7 cellular contexts compared by ENCODE assay signal in genomic region chr9:131676431-131676972, GRCh38.
DNase-seq lines count a peak whose midpoint lies in the region; ATAC-seq and TF ChIP-seq lines count a peak whose summit lies in the region.

No MANE protein-coding gene starts in this region.

- H3K4me1 Mint-ChIP-seq in endodermal cell = peaks cover 85% of the 10 kb centered on the region
- peaks cover 95% of the 10 kb centered on the region for H3K4me1 Mint-ChIP-seq in stimulated activated memory B cell treated with anti-CD40 and anti-IgM and Interleukin-4, amounts not matched to agents 10 μg/mL and 1 μg/mL and 100 μg/mL, for 72 hours

- ATAC-seq in HCT116 = no peak
- peak; percentile 74 for ATAC-seq in stimulated activated memory B cell treated with anti-CD40 and anti-IgM and Interleukin-4, amounts not matched to agents 10 μg/mL and 1 μg/mL and 100 μg/mL, for 72 hours

- peaks cover 5% of the 10 kb centered on the region; the same call in 1 of the 2 replicates for H4K20me1 ChIP-seq in HCT116 (ENCODE audit: insufficient read depth)

- H3K4me3 ChIP-seq in HCT116 (replicated peaks in 1 of 2; ENCODE audit: low read depth in 1 of 2, low read length in 2 of 2) = no peak overlapping the region
- peak overlapping the region; percentile 24 for H3K4me3 ChIP-seq in endodermal cell (ENCODE audit: low read length)
- no peak overlapping the region for H3K4me3 ChIP-seq in MG63

- RAD21 ChIA-PET in HCT116 (lab: Charles Lee; ENCODE audit: low non-redundant PET in 1 of 2, low total read pairs in 2 of 2, uncharacterized antibody in 2 of 2, unreplicated experiment in 2 of 2) = no interaction called here

- DNase-seq in HCT116 (ENCODE audit: low read depth, low spot score) (no peak), SK-N-DZ (ENCODE audit: low spot score) (peak; percentile 57), endodermal cell (peak; percentile 64), MG63 (no peak), middle frontal gyrus (ENCODE audit: extremely low spot score, low spot score) (no peak), SW480 (ENCODE audit: low spot score) (no peak)

- no peaks in the 10 kb centered on the region for H3K9me2 ChIP-seq in HCT116 (ENCODE audit: insufficient read depth)

- 0 out of 2 replicates have a peak, but pooled peaks have one; percentile 7 for TF ChIP-seq RAD21 in HCT116 (IDR thresholded peaks at IDR 0.05; ENCODE audit: low read depth)

- peak overlapping the region; percentile 37; the same call in 1 of the 2 replicates for H3K27ac ChIP-seq in HCT116 (ENCODE audit: low read depth, low read length)
- no peak overlapping the region for H3K27ac ChIP-seq in endodermal cell (ENCODE audit: low read depth, low read length)

- CTCF ChIA-PET in HCT116 (lab: Charles Lee) = no interaction called here

- H3K9me3 Mint-ChIP-seq in endodermal cell = peaks cover 15% of the 10 kb centered on the region
- no peaks in the 10 kb centered on the region for H3K9me3 Mint-ChIP-seq in stimulated activated memory B cell treated with anti-CD40 and anti-IgM and Interleukin-4, amounts not matched to agents 10 μg/mL and 1 μg/mL and 100 μg/mL, for 72 hours

- no peaks in the 10 kb centered on the region for H3K27me3 Mint-ChIP-seq in endodermal cell (ENCODE audit: insufficient read depth)
- no peaks in the 10 kb centered on the region for H3K27me3 Mint-ChIP-seq in stimulated activated memory B cell treated with anti-CD40 and anti-IgM and Interleukin-4, amounts not matched to agents 10 μg/mL and 1 μg/mL and 100 μg/mL, for 72 hours

- TF ChIP-seq POLR2A in HCT116 (IDR thresholded peaks at IDR 0.05; ENCODE audit: borderline replicate concordance, extremely low read depth, insufficient read depth, insufficient read length) = no peak

- peaks cover 11% of the 10 kb centered on the region for H3K36me3 Mint-ChIP-seq in endodermal cell (ENCODE audit: low read depth)
- H3K36me3 Mint-ChIP-seq in stimulated activated memory B cell treated with anti-CD40 and anti-IgM and Interleukin-4, amounts not matched to agents 10 μg/mL and 1 μg/mL and 100 μg/mL, for 72 hours = peaks cover 53% of the 10 kb centered on the region

- H3K27ac Mint-ChIP-seq in endodermal cell = peak overlapping the region; percentile 84
- peak overlapping the region; percentile 97 for H3K27ac Mint-ChIP-seq in stimulated activated memory B cell treated with anti-CD40 and anti-IgM and Interleukin-4, amounts not matched to agents 10 μg/mL and 1 μg/mL and 100 μg/mL, for 72 hours

- no peaks in the 10 kb centered on the region for H3K36me3 ChIP-seq in HCT116 (ENCODE audit: control insufficient read depth in 1 of 2, insufficient read depth in 2 of 2, low read length in 2 of 2)
- H3K36me3 ChIP-seq in endodermal cell (ENCODE audit: control insufficient read depth, insufficient read depth, low read length) = no peaks in the 10 kb centered on the region
- H3K36me3 ChIP-seq in MG63 = no peaks in the 10 kb centered on the region

- H3K27me3 ChIP-seq in HCT116 (ENCODE audit: insufficient read depth, low read length) (no peaks in the 10 kb centered on the region), endodermal cell (ENCODE audit: control insufficient read depth, insufficient read depth, low read length, poor library complexity, severe bottlenecking) (no peaks in the 10 kb centered on the region), MG63 (no peaks in the 10 kb centered on the region)

- H3K9me3 ChIP-seq in HCT116 (ENCODE audit: control insufficient read depth in 1 of 2, insufficient read depth in 1 of 2, low read depth in 1 of 2, low read length in 2 of 2) (no peaks in the 10 kb centered on the region), endodermal cell (ENCODE audit: control insufficient read depth, low read length) (peaks cover 16% of the 10 kb centered on the region), MG63 (no peaks in the 10 kb centered on the region; the same call in none of the 2 replicates)

- no TSS peak for BruUV-seq in HCT116 (replicated peaks; lab: Mats Ljungman, UMichigan)

- intact Hi-C loops in HCT116 (cut with micrococcal nuclease) = no loop called here

- peak overlapping the region; percentile 39 for H3K4me3 Mint-ChIP-seq in endodermal cell
- peak overlapping the region; percentile 100 for H3K4me3 Mint-ChIP-seq in stimulated activated memory B cell treated with anti-CD40 and anti-IgM and Interleukin-4, amounts not matched to agents 10 μg/mL and 1 μg/mL and 100 μg/mL, for 72 hours

- H3K9ac ChIP-seq in HCT116 (ENCODE audit: low read length) (no peak overlapping the region), endodermal cell (ENCODE audit: extremely low read depth, low read length, poor library complexity, severe bottlenecking) (no peak overlapping the region)

- WGBS in endodermal cell (ENCODE audit: insufficient coverage in 1 of 2, insufficient read length in 1 of 2), 2 experiments = 63 to 69% methylated on average over 6 of the region's 6 CpGs

- no peak overlapping the region for H2AFZ ChIP-seq in HCT116 (ENCODE audit: low read depth, low read length, poor library complexity, severe bottlenecking)

- peaks cover 28% of the 10 kb centered on the region; the same call in 1 of the 2 replicates for H3K79me2 ChIP-seq in HCT116 (ENCODE audit: insufficient read depth, low read length)

- H3K4me2 ChIP-seq in HCT116 (ENCODE audit: low read length) = peak overlapping the region; percentile 74

- H3K4me1 ChIP-seq in HCT116 (ENCODE audit: control insufficient read depth in 1 of 2, insufficient read depth in 2 of 2, low read length in 2 of 2) = peaks cover 40 to 54% of the 10 kb centered on the region in 2 experiments
- peaks cover 32% of the 10 kb centered on the region for H3K4me1 ChIP-seq in endodermal cell (ENCODE audit: control insufficient read depth, insufficient read depth, low read length)

- POLR2A ChIA-PET in HCT116 (lab: Charles Lee) = no interaction called here

- TF ChIP-seq CTCF in HCT116 (IDR thresholded peaks at IDR 0.05 in 2 of 3, conservative IDR thresholded peaks at IDR 0.05 in 1 of 3; ENCODE audit: borderline replicate concordance in 1 of 3, insufficient read depth in 1 of 3, low read depth in 2 of 3, low read length in 2 of 3) (no peak), endodermal cell (conservative IDR thresholded peaks at IDR 0.05) (no peak)

TF ChIP-seq in HCT116, 20 proteins besides CTCF, POLR2A, EP300 and RAD21 (continues in another document):
- TF ChIP-seq MAX (IDR thresholded peaks at IDR 0.05) = no peak
- TF ChIP-seq ZNF274 (IDR thresholded peaks at IDR 0.05; ENCODE audit: low read depth, low read length) = no peak
- no peak for TF ChIP-seq ATF3 (IDR thresholded peaks at IDR 0.05)
- no peak for TF ChIP-seq SRF (IDR thresholded peaks at IDR 0.05; ENCODE audit: low read depth)
- TF ChIP-seq CEBPB (IDR thresholded peaks at IDR 0.05; ENCODE audit: low read depth) = no peak
- TF ChIP-seq EGR1 (IDR thresholded peaks at IDR 0.05; ENCODE audit: low read depth) = no peak
- TF ChIP-seq FOSL1 (IDR thresholded peaks at IDR 0.05; ENCODE audit: low read depth) = no peak
- TF ChIP-seq YY1 (IDR thresholded peaks at IDR 0.05; ENCODE audit: extremely low read depth, insufficient replicate concordance, low read depth, low read length) = no peak
- no peak for TF ChIP-seq JUND (IDR thresholded peaks at IDR 0.05)
- no peak for TF ChIP-seq CBX3 (IDR thresholded peaks at IDR 0.05; ENCODE audit: low read depth)
- TF ChIP-seq SIN3A (IDR thresholded peaks at IDR 0.05; ENCODE audit: low read depth) = no peak
- TF ChIP-seq EZH2phosphoT487 (IDR thresholded peaks at IDR 0.05; ENCODE audit: borderline replicate concordance) = no peak
- no peak for TF ChIP-seq SP1 (IDR thresholded peaks at IDR 0.05; ENCODE audit: low read depth)
- no peak for TF ChIP-seq ELF1 (IDR thresholded peaks at IDR 0.05; ENCODE audit: borderline replicate concordance, low read depth)
- no peak for TF ChIP-seq POLR2AphosphoS5 (IDR thresholded peaks at IDR 0.05; ENCODE audit: low read depth, low read length)
- no peak for TF ChIP-seq TCF7L2 (IDR thresholded peaks at IDR 0.05; ENCODE audit: borderline replicate concordance, extremely low read depth, insufficient read depth, insufficient read length)
- TF ChIP-seq ZBTB33 (IDR thresholded peaks at IDR 0.05; ENCODE audit: extremely low read depth, insufficient replicate concordance, low read length) = no peak

Comparison
In these comparisons a context has a peak if more than half of its experiments do, and no peak if none do; other contexts are left out.
1. DNase-seq: peak in SK-N-DZ (single experiment) and endodermal cell (single experiment); none in HCT116 (single experiment), MG63 (single experiment), middle frontal gyrus (single experiment) and SW480 (single experiment).